ENCODE assay signal across 1 cellular context in the genomic region with DNA sequence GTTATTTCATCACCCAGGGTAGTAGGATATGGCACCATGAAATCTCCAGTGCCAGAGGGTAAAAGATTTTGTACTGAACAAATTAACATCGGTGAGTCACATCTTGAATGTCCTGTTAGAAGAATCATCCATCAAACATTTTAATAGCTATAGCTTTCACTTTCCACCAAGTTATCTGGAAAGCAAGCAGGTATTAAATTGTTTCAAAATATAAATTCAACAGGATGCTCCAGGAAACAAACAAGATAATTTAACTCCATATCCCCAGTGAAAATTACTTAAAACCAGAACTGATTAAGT.
TF ChIP-seq lines count a peak whose summit lies in the region.

No MANE protein-coding gene starts in this region.

TF ChIP-seq in IMR-90, 13 proteins besides CTCF, POLR2A, EP300 and RAD21 (continued from another document):
- no peak for TF ChIP-seq USF2 (IDR thresholded peaks at IDR 0.05; ENCODE audit: low read depth, low read length)
